In genomic region chr22:26522592-26522991, GRCh38 we compare ENCODE assay signal across 12 cellular contexts. TPM values are rescaled to one million over a fixed set of nuclear protein-coding genes. Genes with fewer than 3 reads are reported as not detected.
A peak's percentile ranks its signal among the peaks of the same experiment; 100 is the strongest.
DNase-seq lines count a peak whose midpoint lies in the region; ATAC-seq, FAIRE-seq and TF ChIP-seq lines count a peak whose summit lies in the region.
"Had no signal": no experiment of that assay in that cellular context is flagged by ENCODE, and none has a peak within 500 bp of the region (broad histone marks: within the 10 kb centered on the region; RNA-seq: fewer than 3 reads in every experiment).

No MANE protein-coding gene starts in this region.

- no peaks in the 10 kb centered on the region; the same call in 1 of the 2 replicates for H3K79me2 ChIP-seq in H9 (ENCODE audit: insufficient read depth, low read length)

- H3K4me2 ChIP-seq in H9 (ENCODE audit: insufficient read depth, insufficient read length, low read length): no peak overlapping the region
- H3K4me2 ChIP-seq: BLaER1 had no signal

- H3K4me1 Mint-ChIP-seq in activated naive CD8-positive, alpha-beta T cell (ENCODE audit: low read depth): no peaks in the 10 kb centered on the region
- H3K4me1 Mint-ChIP-seq in activated naive CD8-positive, alpha-beta T cell treated with anti-CD3 and anti-CD28 coated beads, Interleukin-2, amount 50 U/mL, for 24 hours: peaks cover 2% of the 10 kb centered on the region
- H3K4me1 Mint-ChIP-seq in H9: no peaks in the 10 kb centered on the region

- H3K79me1 ChIP-seq in H9 (ENCODE audit: insufficient read depth, low read depth, low read length, poor library complexity, severe bottlenecking): no peaks in the 10 kb centered on the region

- WGBS in H9 (ENCODE audit: extremely low coverage, insufficient read length, low lambda C conversion rate): no CpG with 5 or more reads among the region's 4 CpGs
- WGBS in liver: 94% methylated on average over 4 of the region's 4 CpGs

- H3K18ac ChIP-seq in H9 (ENCODE audit: insufficient read length, low read depth, low read length): no peak overlapping the region

- H3K27me3 Mint-ChIP-seq in activated naive CD8-positive, alpha-beta T cell: no peaks in the 10 kb centered on the region
- no peaks in the 10 kb centered on the region for H3K27me3 Mint-ChIP-seq in activated naive CD8-positive, alpha-beta T cell treated with anti-CD3 and anti-CD28 coated beads, Interleukin-2, amount 50 U/mL, for 24 hours
- H3K27me3 Mint-ChIP-seq in H9 (ENCODE audit: low read depth): no peaks in the 10 kb centered on the region

- no peak for DNase-seq in activated naive CD8-positive, alpha-beta T cell treated with anti-CD3 and anti-CD28 coated beads, Interleukin-2, amount 50 U/mL, for 24 hours
- DNase-seq in H9 (no peak), urothelium cell line (ENCODE audit: low spot score) (no peak)
- DNase-seq in activated effector memory CD4-positive, alpha-beta T cell treated with anti-CD3 and anti-CD28 coated beads, Interleukin-2, amount 50 U/mL, for 16 hours: no peak
- DNase-seq: 8988T, AML-193, DMS53 had no signal

- no peak overlapping the region for H3K14ac ChIP-seq in H9 (ENCODE audit: insufficient read depth, low read length)

- no peaks in the 10 kb centered on the region for H4K20me1 ChIP-seq in H9 (ENCODE audit: control insufficient read depth, insufficient read depth, insufficient read length)
- H4K20me1 ChIP-seq: BLaER1 had no signal

- H2AFZ ChIP-seq in H9 (ENCODE audit: low read length): no peak overlapping the region

- no peak for TF ChIP-seq RAD21 in liver (IDR thresholded peaks at IDR 0.05)

- H4K8ac ChIP-seq in H9 (replicated peaks; ENCODE audit: insufficient read length, low read depth, low read length): no peak overlapping the region

- H3K27me3 ChIP-seq in H9 (ENCODE audit: insufficient read depth, low read length) (no peaks in the 10 kb centered on the region), liver (ENCODE audit: control insufficient read depth in 4 of 4, insufficient read depth in 4 of 4, low read length in 3 of 4) (no peaks in the 10 kb centered on the region)
- H3K27me3 ChIP-seq: BLaER1 had no signal

- ATAC-seq in activated naive CD8-positive, alpha-beta T cell treated with anti-CD3 and anti-CD28 coated beads, Interleukin-2, amount 50 U/mL, for 24 hours: no peak
- ATAC-seq in GM18868 (IDR thresholded peaks at IDR 0.05; ENCODE audit: unreplicated experiment): no peak

- H3K4me1 ChIP-seq in H9 (ENCODE audit: insufficient read depth, low read length) (no peaks in the 10 kb centered on the region), liver (ENCODE audit: control insufficient read depth in 4 of 4, insufficient read depth in 4 of 4, low read length in 3 of 4) (peaks cover under 1 to 15% (median 5%) of the 10 kb centered on the region in 4 donors)

- no peaks in the 10 kb centered on the region for H3K9me3 ChIP-seq in H9 (ENCODE audit: control insufficient read depth, low read depth, low read length)
- no peaks in the 10 kb centered on the region for H3K9me3 ChIP-seq in liver (ENCODE audit: control insufficient read depth in 4 of 4, low read length in 3 of 4)
- H3K9me3 ChIP-seq: BLaER1 had no signal

- no peak overlapping the region for H3K4me3 ChIP-seq in liver (ENCODE audit: low read depth in 1 of 3, low read length in 3 of 3)
- H3K4me3 ChIP-seq: BLaER1 had no signal

- no peaks in the 10 kb centered on the region for H3K23me2 ChIP-seq in H9 (ENCODE audit: insufficient read length, low read depth, low read length, poor library complexity, severe bottlenecking)

- no peak overlapping the region for H2BK120ac ChIP-seq in H9 (ENCODE audit: low read depth, low read length, poor library complexity, severe bottlenecking)

- no peak overlapping the region for H3K4ac ChIP-seq in H9 (ENCODE audit: low read depth, low read length)

- H3K56ac ChIP-seq in H9 (ENCODE audit: insufficient read length, low read depth, low read length): no peak overlapping the region

- FAIRE-seq in urothelium cell line (lab: Jason Lieb, UNC): peak; percentile 92
- FAIRE-seq: H54 had no signal

- H3K36me3 ChIP-seq in liver (ENCODE audit: control insufficient read depth in 4 of 4, insufficient read depth in 3 of 4, low read depth in 1 of 4, low read length in 3 of 4): no peaks in the 10 kb centered on the region

- no peak overlapping the region for H3T11ph ChIP-seq in H9 (ENCODE audit: low read length)

- no peak overlapping the region for H4K91ac ChIP-seq in H9 (ENCODE audit: insufficient read length, low read depth, low read length)

- H4K5ac ChIP-seq in H9 (ENCODE audit: insufficient read length, low read depth, low read length): no peak overlapping the region

- H2BK15ac ChIP-seq in H9 (ENCODE audit: low read depth, low read length): no peak overlapping the region

- H2BK12ac ChIP-seq in H9 (ENCODE audit: insufficient read length, low read depth, low read length): no peak overlapping the region

- H3K9me3 Mint-ChIP-seq in activated naive CD8-positive, alpha-beta T cell (ENCODE audit: low read depth): no peaks in the 10 kb centered on the region
- no peaks in the 10 kb centered on the region for H3K9me3 Mint-ChIP-seq in activated naive CD8-positive, alpha-beta T cell treated with anti-CD3 and anti-CD28 coated beads, Interleukin-2, amount 50 U/mL, for 24 hours
- no peaks in the 10 kb centered on the region for H3K9me3 Mint-ChIP-seq in H9

- TF ChIP-seq CTCF in H9 (conservative IDR thresholded peaks at IDR 0.05) (no peak), liver (IDR thresholded peaks at IDR 0.05; ENCODE audit: low read depth, low read length, missing input control) (no peak)

- peak overlapping the region; percentile 28 for H3K27ac Mint-ChIP-seq in activated naive CD8-positive, alpha-beta T cell
- no peak overlapping the region for H3K27ac Mint-ChIP-seq in activated naive CD8-positive, alpha-beta T cell treated with anti-CD3 and anti-CD28 coated beads, Interleukin-2, amount 50 U/mL, for 24 hours
- peak overlapping the region in 2 of 3 experiments; percentile 28 to 88; a peak in 2 of 7 replicates for H3K27ac Mint-ChIP-seq in H9

- H3K9ac ChIP-seq in H9 (ENCODE audit: extremely low read depth, insufficient read length, low read length): no peak overlapping the region
- no peak overlapping the region for H3K9ac ChIP-seq in liver (ENCODE audit: low read depth in 1 of 2, low read length in 2 of 2)
- H3K9ac ChIP-seq: BLaER1 had no signal

- no peak overlapping the region for H2BK5ac ChIP-seq in H9 (ENCODE audit: insufficient read length, low read length)

- no peak overlapping the region for H2AK5ac ChIP-seq in H9 (ENCODE audit: insufficient read length, low read length)

- H3K23ac ChIP-seq in H9 (ENCODE audit: insufficient read length, low read depth, low read length): no peak overlapping the region

- H3K36me3 Mint-ChIP-seq in activated naive CD8-positive, alpha-beta T cell: peaks cover 2% of the 10 kb centered on the region
- peaks cover 4% of the 10 kb centered on the region for H3K36me3 Mint-ChIP-seq in activated naive CD8-positive, alpha-beta T cell treated with anti-CD3 and anti-CD28 coated beads, Interleukin-2, amount 50 U/mL, for 24 hours (ENCODE audit: low read depth)
- peaks cover 6 to 39% (median 29%) of the 10 kb centered on the region in 3 experiments; a peak in 6 of 7 replicates for H3K36me3 Mint-ChIP-seq in H9 (ENCODE audit: insufficient read depth in 1 of 3, low read depth in 3 of 3)

- H2BK20ac ChIP-seq in H9 (ENCODE audit: low read depth, low read length, poor library complexity, severe bottlenecking): no peak overlapping the region

- no peak overlapping the region for H3K27ac ChIP-seq in H9 (ENCODE audit: insufficient read length, low read depth, low read length)
- peak overlapping the region; percentile 1 to 23 for H3K27ac ChIP-seq in liver (ENCODE audit: low read depth in 1 of 2, low read length in 2 of 2)
- H3K27ac ChIP-seq: BLaER1 had no signal

- H3K4me3 Mint-ChIP-seq in activated naive CD8-positive, alpha-beta T cell: no peak overlapping the region
- no peak overlapping the region for H3K4me3 Mint-ChIP-seq in activated naive CD8-positive, alpha-beta T cell treated with anti-CD3 and anti-CD28 coated beads, Interleukin-2, amount 50 U/mL, for 24 hours
- no peak overlapping the region for H3K4me3 Mint-ChIP-seq in H9

TF ChIP-seq in liver, 16 proteins besides CTCF, POLR2A, EP300 and RAD21:
- TF ChIP-seq YY1 (IDR thresholded peaks at IDR 0.05) (no peak), JUND (IDR thresholded peaks at IDR 0.05) (no peak)

RNA-seq across cellular contexts. Expression of gene TFIP11, which starts 10.3 kb away (rescaled TPM):
- 36.4 and 37.7 TPM in 2 replicates for total RNA-seq in H9 (2021)
- total RNA-seq in liver: 10 to 100 TPM; 27.8 to 31.7 TPM
- polyA plus RNA-seq in liver: 10 to 100 TPM; 14.3 to 21.3 TPM

RNA-seq across cellular contexts. Expression of gene SRRD, which starts 38.9 kb away (rescaled TPM):
- total RNA-seq in H9 (2021): 32.2 and 36.0 TPM in 2 replicates
- total RNA-seq in liver: 10 to 100 TPM; 15.1 to 18.6 TPM
- 10 to 100 TPM in 1 of 2 donors, 1 to 10 TPM in 1; 8.7 to 12.2 TPM for polyA plus RNA-seq in liver

RNA-seq across cellular contexts. Expression of gene HPS4, which starts 39.0 kb away (rescaled TPM):
- total RNA-seq in H9 (2021) (24.4 and 26.2 TPM in 2 replicates), liver (10 to 100 TPM; 13.6 to 26.2 TPM)
- 10 to 100 TPM in 1 of 2 donors, 1 to 10 TPM in 1; 5.4 to 11.6 TPM for polyA plus RNA-seq in liver
